In the genomic region with DNA sequence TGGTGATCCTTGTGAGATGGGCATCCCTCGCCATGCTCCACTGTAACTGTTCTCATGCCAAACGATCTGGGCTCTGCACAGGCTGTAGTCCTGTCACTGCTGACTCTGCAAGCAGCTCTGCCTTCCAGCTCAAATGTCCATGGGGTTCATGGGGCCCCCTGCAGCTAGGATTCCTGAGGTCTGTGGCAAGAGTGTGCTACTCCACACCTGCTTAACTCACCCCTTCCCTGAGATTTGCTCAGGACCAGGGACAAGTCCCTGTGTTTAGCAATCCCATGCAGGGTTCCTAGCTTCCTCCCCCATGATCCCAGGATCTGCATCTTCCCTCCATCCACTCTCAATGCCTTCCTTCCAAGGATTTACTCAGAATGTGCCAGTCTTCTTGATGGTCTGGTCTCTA, we compare ENCODE assay signal across 15 cellular contexts.
DNase-seq lines count a peak whose midpoint lies in the region; ATAC-seq and TF ChIP-seq lines count a peak whose summit lies in the region.
"Had no signal": no experiment of that assay in that cellular context is flagged by ENCODE, and none has a peak within 500 bp of the region (broad histone marks: within the 10 kb centered on the region; RNA-seq: fewer than 3 reads in every experiment).

No MANE protein-coding gene starts in this region.

- H3K27me3 ChIP-seq in endodermal cell (ENCODE audit: control insufficient read depth, insufficient read depth, low read length, poor library complexity, severe bottlenecking), result no peaks in the 10 kb centered on the region

- H3K27ac Mint-ChIP-seq in endodermal cell, result no peak overlapping the region
- H3K27ac Mint-ChIP-seq: CD4-positive, alpha-beta memory T cell had no signal

- H3K4me3 Mint-ChIP-seq in endodermal cell, result no peak overlapping the region
- H3K4me3 Mint-ChIP-seq: CD4-positive, alpha-beta memory T cell had no signal

- H3K9ac ChIP-seq in endodermal cell (ENCODE audit: extremely low read depth, low read length, poor library complexity, severe bottlenecking), result no peak overlapping the region

- no peaks in the 10 kb centered on the region for H3K4me1 Mint-ChIP-seq in endodermal cell
- H3K4me1 Mint-ChIP-seq: CD4-positive, alpha-beta memory T cell had no signal

- H3K27me3 Mint-ChIP-seq in endodermal cell (ENCODE audit: insufficient read depth), result no peaks in the 10 kb centered on the region
- H3K27me3 Mint-ChIP-seq: CD4-positive, alpha-beta memory T cell had no signal

- no peaks in the 10 kb centered on the region for H3K9me3 ChIP-seq in endodermal cell (ENCODE audit: control insufficient read depth, low read length)

- no peaks in the 10 kb centered on the region for H3K9me3 Mint-ChIP-seq in endodermal cell

- TF ChIP-seq CTCF in endodermal cell (conservative IDR thresholded peaks at IDR 0.05), result no peak

- 0 to 41% methylated on average over 1 to 2 of the region's 2 CpGs for WGBS in endodermal cell (ENCODE audit: insufficient coverage in 1 of 2, insufficient read length in 1 of 2), 2 experiments

- no peak for TF ChIP-seq RAD21 in Ishikawa (IDR thresholded peaks at IDR 0.05; ENCODE audit: low read depth)

- H3K4me3 ChIP-seq in endodermal cell (ENCODE audit: low read length), result no peak overlapping the region

- DNase-seq in endodermal cell, result peak; percentile 69
- peak; percentile 21 for DNase-seq in iPS-NIHi7 (ENCODE audit: extremely low spot score)
- DNase-seq in stimulated activated CD4-positive, alpha-beta T cell treated with anti-CD3 and anti-CD28 coated beads, Interleukin-4, amount 100 ng/mL, for 24 hours, result no peak
- no peak for DNase-seq in amniotic stem cell (lab: John Stamatoyannopoulos, UW)
- no peak for DNase-seq in stimulated activated naive CD4-positive, alpha-beta T cell treated with Interleukin-2 at 50 U/mL for 16 hours (lab: John Stamatoyannopoulos, UW)
- DNase-seq: C1 segment of cervical spinal cord; Calu3; CD4-positive, alpha-beta memory T cell; COR-L47; DMS79 treated with DMSO at 0.1 percent for 48 hours; GOT3; H7 had no signal

- TF ChIP-seq EP300 in Ishikawa (IDR thresholded peaks at IDR 0.05; ENCODE audit: borderline replicate concordance), result no peak

- no peaks in the 10 kb centered on the region for H3K36me3 Mint-ChIP-seq in endodermal cell (ENCODE audit: low read depth)
- H3K36me3 Mint-ChIP-seq: CD4-positive, alpha-beta memory T cell had no signal

- H3K4me1 ChIP-seq in endodermal cell (ENCODE audit: control insufficient read depth, insufficient read depth, low read length), result no peaks in the 10 kb centered on the region

- no peak overlapping the region for H3K27ac ChIP-seq in endodermal cell (ENCODE audit: low read depth, low read length)

- H3K36me3 ChIP-seq in endodermal cell (ENCODE audit: control insufficient read depth, insufficient read depth, low read length), result no peaks in the 10 kb centered on the region

- ATAC-seq in HG02970 (IDR thresholded peaks at IDR 0.05; ENCODE audit: low FRiP score, unreplicated experiment), result no peak
- ATAC-seq: HCT116 had no signal

TF ChIP-seq in Ishikawa, 13 proteins besides CTCF, POLR2A, EP300 and RAD21:
- TF ChIP-seq, protein P1, sequence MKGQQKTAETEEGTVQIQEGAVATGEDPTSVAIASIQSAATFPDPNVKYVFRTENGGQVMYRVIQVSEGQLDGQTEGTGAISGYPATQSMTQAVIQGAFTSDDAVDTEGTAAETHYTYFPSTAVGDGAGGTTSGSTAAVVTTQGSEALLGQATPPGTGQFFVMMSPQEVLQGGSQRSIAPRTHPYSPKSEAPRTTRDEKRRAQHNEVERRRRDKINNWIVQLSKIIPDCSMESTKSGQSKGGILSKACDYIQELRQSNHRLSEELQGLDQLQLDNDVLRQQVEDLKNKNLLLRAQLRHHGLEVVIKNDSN (IDR thresholded peaks at IDR 0.05), result no peak
- TF ChIP-seq TAF1 (IDR thresholded peaks at IDR 0.05; ENCODE audit: low read depth), result no peak
- TF ChIP-seq, protein P2, sequence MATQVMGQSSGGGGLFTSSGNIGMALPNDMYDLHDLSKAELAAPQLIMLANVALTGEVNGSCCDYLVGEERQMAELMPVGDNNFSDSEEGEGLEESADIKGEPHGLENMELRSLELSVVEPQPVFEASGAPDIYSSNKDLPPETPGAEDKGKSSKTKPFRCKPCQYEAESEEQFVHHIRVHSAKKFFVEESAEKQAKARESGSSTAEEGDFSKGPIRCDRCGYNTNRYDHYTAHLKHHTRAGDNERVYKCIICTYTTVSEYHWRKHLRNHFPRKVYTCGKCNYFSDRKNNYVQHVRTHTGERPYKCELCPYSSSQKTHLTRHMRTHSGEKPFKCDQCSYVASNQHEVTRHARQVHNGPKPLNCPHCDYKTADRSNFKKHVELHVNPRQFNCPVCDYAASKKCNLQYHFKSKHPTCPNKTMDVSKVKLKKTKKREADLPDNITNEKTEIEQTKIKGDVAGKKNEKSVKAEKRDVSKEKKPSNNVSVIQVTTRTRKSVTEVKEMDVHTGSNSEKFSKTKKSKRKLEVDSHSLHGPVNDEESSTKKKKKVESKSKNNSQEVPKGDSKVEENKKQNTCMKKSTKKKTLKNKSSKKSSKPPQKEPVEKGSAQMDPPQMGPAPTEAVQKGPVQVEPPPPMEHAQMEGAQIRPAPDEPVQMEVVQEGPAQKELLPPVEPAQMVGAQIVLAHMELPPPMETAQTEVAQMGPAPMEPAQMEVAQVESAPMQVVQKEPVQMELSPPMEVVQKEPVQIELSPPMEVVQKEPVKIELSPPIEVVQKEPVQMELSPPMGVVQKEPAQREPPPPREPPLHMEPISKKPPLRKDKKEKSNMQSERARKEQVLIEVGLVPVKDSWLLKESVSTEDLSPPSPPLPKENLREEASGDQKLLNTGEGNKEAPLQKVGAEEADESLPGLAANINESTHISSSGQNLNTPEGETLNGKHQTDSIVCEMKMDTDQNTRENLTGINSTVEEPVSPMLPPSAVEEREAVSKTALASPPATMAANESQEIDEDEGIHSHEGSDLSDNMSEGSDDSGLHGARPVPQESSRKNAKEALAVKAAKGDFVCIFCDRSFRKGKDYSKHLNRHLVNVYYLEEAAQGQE (IDR thresholded peaks at IDR 0.05; ENCODE audit: low read depth), result peak; percentile 39; the same call in 1 of the 2 replicates
- no peak for TF ChIP-seq TEAD4 (IDR thresholded peaks at IDR 0.05)

Comparison
In these comparisons a context has a peak if more than half of its experiments do, and no peak if none do; other contexts are left out.
1. DNase-seq: peak in endodermal cell (single experiment) and iPS-NIHi7 (single experiment); none in stimulated activated CD4-positive, alpha-beta T cell treated with anti-CD3 and anti-CD28 coated beads, Interleukin-4, amount 100 ng/mL, for 24 hours (single experiment), amniotic stem cell (single experiment) and stimulated activated naive CD4-positive, alpha-beta T cell treated with Interleukin-2 at 50 U/mL for 16 hours (single experiment).